ENCODE assay signal across 1 cellular context in genomic region chr2:231926180-231926741, GRCh38.
TF ChIP-seq lines count a peak whose summit lies in the region.

Gene NPPC (minus strand): TSS chr2:231926396. CDS start chr2:231926249, 147 bp downstream.

TF ChIP-seq in HepG2, 621 proteins besides CTCF, POLR2A, EP300 and RAD21 (continued from another document and continues in another):
- TF ChIP-seq ATF6 (CRISPR knock-in tag; conservative IDR thresholded peaks at IDR 0.05) (no peak), RAD51 (IDR thresholded peaks at IDR 0.05; ENCODE audit: borderline replicate concordance) (no peak), POLR2AphosphoS2 (IDR thresholded peaks at IDR 0.05; ENCODE audit: low read depth, low read length) (no peak), KLF11 (CRISPR knock-in tag; IDR thresholded peaks at IDR 0.05) (no peak), TCF7L2 (IDR thresholded peaks at IDR 0.05; ENCODE audit: low read depth, low read length) (no peak), ZBTB38 (CRISPR knock-in tag; IDR thresholded peaks at IDR 0.05) (peak; percentile 31; the same call in 1 of the 2 replicates), ELK4 (CRISPR knock-in tag; IDR thresholded peaks at IDR 0.05; ENCODE audit: borderline replicate concordance) (no peak), ZNF878 (CRISPR knock-in tag; IDR thresholded peaks at IDR 0.05) (no peak), ZNF562 (CRISPR knock-in tag; IDR thresholded peaks at IDR 0.05; ENCODE audit: borderline replicate concordance) (no peak), FOXP1 (IDR thresholded peaks at IDR 0.05) (no peak), FOXP1 (CRISPR knock-in tag; IDR thresholded peaks at IDR 0.05) (no peak), HIVEP1 (CRISPR knock-in tag; IDR thresholded peaks at IDR 0.05) (peak; percentile 45; the same call in 1 of the 2 replicates), ZNF142 (CRISPR knock-in tag; IDR thresholded peaks at IDR 0.05) (no peak), SOX13 (IDR thresholded peaks at IDR 0.05) (no peak), SOX13 (CRISPR knock-in tag; conservative IDR thresholded peaks at IDR 0.05 in 1 of 2, IDR thresholded peaks at IDR 0.05 in 1 of 2) (no peak), CEBPG (CRISPR knock-in tag; IDR thresholded peaks at IDR 0.05) (no peak), ZSCAN31 (CRISPR knock-in tag; IDR thresholded peaks at IDR 0.05; ENCODE audit: low read depth) (no peak), POLR2G (IDR thresholded peaks at IDR 0.05; ENCODE audit: low read depth, low read length) (peak; percentile 52; the same call in 1 of the 2 replicates), E2F5 (CRISPR knock-in tag; conservative IDR thresholded peaks at IDR 0.05) (no peak), RFXAP (CRISPR knock-in tag; IDR thresholded peaks at IDR 0.05; ENCODE audit: borderline replicate concordance) (0 out of 2 replicates have a peak, but pooled peaks have one; percentile 63), ZBTB43 (CRISPR knock-in tag; conservative IDR thresholded peaks at IDR 0.05) (no peak), SNAPC5 (CRISPR knock-in tag; IDR thresholded peaks at IDR 0.05; ENCODE audit: borderline replicate concordance) (no peak), ZNF17 (CRISPR knock-in tag; IDR thresholded peaks at IDR 0.05) (no peak), PPARG (CRISPR knock-in tag; conservative IDR thresholded peaks at IDR 0.05) (no peak), ZNF34 (CRISPR knock-in tag; IDR thresholded peaks at IDR 0.05; ENCODE audit: borderline replicate concordance) (no peak), THRA (CRISPR knock-in tag; IDR thresholded peaks at IDR 0.05; ENCODE audit: borderline replicate concordance) (no peak), ZSCAN9 (CRISPR knock-in tag; IDR thresholded peaks at IDR 0.05; ENCODE audit: borderline replicate concordance) (no peak), ZNF687 (CRISPR knock-in tag; IDR thresholded peaks at IDR 0.05) (peak; percentile 56; the same call in 1 of the 2 replicates), ZNF264 (CRISPR knock-in tag; IDR thresholded peaks at IDR 0.05) (no peak), ZNF800 (CRISPR knock-in tag; IDR thresholded peaks at IDR 0.05) (peak; percentile 100), HOXA7 (CRISPR knock-in tag; IDR thresholded peaks at IDR 0.05) (no peak), MNT (IDR thresholded peaks at IDR 0.05) (no peak), LCORL (IDR thresholded peaks at IDR 0.05) (no peak), LCORL (CRISPR knock-in tag; IDR thresholded peaks at IDR 0.05) (0 out of 2 replicates have a peak, but pooled peaks have one; percentile 32)
